In the genomic region with DNA sequence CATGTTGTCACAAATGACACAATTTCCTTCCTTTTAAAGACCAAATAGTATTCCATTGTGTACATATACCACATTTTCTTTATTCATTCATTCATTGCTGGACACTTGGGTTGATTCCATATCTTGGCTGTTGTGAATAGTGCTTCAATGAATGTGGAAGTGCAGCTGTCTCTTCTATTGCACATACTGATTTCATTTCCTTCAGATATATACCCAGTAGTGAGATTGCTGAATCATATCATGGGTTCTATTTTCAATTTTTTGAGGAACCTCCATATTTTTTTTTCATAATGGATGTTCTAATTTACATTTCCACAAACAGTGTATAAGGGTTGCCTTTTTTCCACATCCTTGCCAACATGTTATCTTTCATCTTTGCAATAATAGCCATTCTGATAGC, we compare ENCODE assay signal across 24 cellular contexts. TPM values are rescaled to one million over a fixed set of nuclear protein-coding genes. Genes with fewer than 3 reads are reported as not detected.
"Had no signal": no experiment of that assay in that cellular context is flagged by ENCODE, and none has a peak within 500 bp of the region (broad histone marks: within the 10 kb centered on the region; RNA-seq: fewer than 3 reads in every experiment).

No MANE protein-coding gene starts in this region.

- H3K4me1 ChIP-seq: body of pancreas, colonic mucosa, gastrocnemius medialis, tibial nerve, vagina had no signal

- ATAC-seq: activated CD8-positive, alpha-beta T cell treated with anti-CD3 and anti-CD28 coated beads, Interleukin-2, amount 10 ng/mL, durations not matched to agents 7 days and 5 days; activated T-cell treated with anti-CD3 and anti-CD28 coated beads, Interleukin-2, amount 50 U/mL, for 72 hours; body of pancreas; gastrocnemius medialis; left lobe of liver; natural killer cell; WTC11 had no signal

- H3K27me3 ChIP-seq: body of pancreas, colonic mucosa, gastrocnemius medialis, tibial nerve, vagina had no signal

- H3K27ac ChIP-seq: body of pancreas, colonic mucosa, gastrocnemius medialis, tibial nerve, vagina had no signal

- H3K36me3 ChIP-seq: colonic mucosa, gastrocnemius medialis, tibial nerve, vagina had no signal

- H3K4me3 ChIP-seq: body of pancreas, colonic mucosa, gastrocnemius medialis, tibial nerve, vagina had no signal

- H3K9me3 ChIP-seq: body of pancreas, colonic mucosa, gastrocnemius medialis, tibial nerve, vagina had no signal

- DNase-seq: activated CD4-positive, alpha-beta T cell treated with anti-CD3 and anti-CD28 coated beads for 48 hours; activated CD8-positive, alpha-beta memory T cell treated with anti-CD3 and anti-CD28 coated beads, Interleukin-2, amount 50 U/mL, for 4 hours; activated CD8-positive, alpha-beta T cell treated with anti-CD3 and anti-CD28 coated beads, Interleukin-2, amount 10 ng/mL, durations not matched to agents 7 days and 5 days; activated gamma-delta T cell; activated T-cell treated with anti-CD3 and anti-CD28 coated beads, Interleukin-2, amount 50 U/mL, for 72 hours; amniotic stem cell; body of pancreas; central memory CD4-positive, alpha-beta T cell; colonic mucosa; effector CD8-positive, alpha-beta T cell; gastrocnemius medialis; islet precursor cell; mammary epithelial cell; natural killer cell; posterior cingulate gyrus; retina; stimulated activated CD4-positive, alpha-beta T cell treated with anti-CD3 and anti-CD28 coated beads, Interleukin-15, amount 100 ng/mL, for 24 hours; stimulated activated CD4-positive, alpha-beta T cell treated with anti-CD3 and anti-CD28 coated beads, Interleukin-4, amount 100 ng/mL, for 24 hours; stimulated activated naive CD4-positive, alpha-beta T cell had no signal

RNA-seq across cellular contexts. Expression of a gene that starts 38.7 kb away (rescaled TPM):
- total RNA-seq: activated CD8-positive, alpha-beta T cell treated with anti-CD3 and anti-CD28 coated beads, Interleukin-2, amount 10 ng/mL, durations not matched to agents 7 days and 5 days; activated T-cell treated with anti-CD3 and anti-CD28 coated beads, Interleukin-2, amount 50 U/mL, for 72 hours; T-helper 1 cell treated with Interleukin-12 subunit alpha and Interleukin-12 subunit beta and Interleukin-4 antibody, amounts not matched to agents 30 ng/mL and 1 ng/mL, for 36 hours had no signal
